Comparison of ENCODE assay signal across 1 cellular context in genomic region chr1:151713044-151713443, GRCh38.
TF ChIP-seq lines count a peak whose summit lies in the region.

No MANE protein-coding gene starts in this region.

TF ChIP-seq in H1, 55 proteins besides CTCF, POLR2A, EP300 and RAD21:
- TF ChIP-seq MAFK (IDR thresholded peaks at IDR 0.05; ENCODE audit: low read depth, low read length) = no peak
- TF ChIP-seq SAP30 (IDR thresholded peaks at IDR 0.05; ENCODE audit: insufficient read depth, insufficient replicate concordance, low read length) = no peak
- TF ChIP-seq GABPA (IDR thresholded peaks at IDR 0.05; ENCODE audit: borderline replicate concordance, insufficient read depth, low read length) = no peak
- no peak for TF ChIP-seq SRF (IDR thresholded peaks at IDR 0.05; ENCODE audit: low read depth, low read length)
- no peak for TF ChIP-seq TAF7 (optimal IDR thresholded peaks at IDR 0.05; ENCODE audit: borderline replicate concordance, low read depth, low read length)
- no peak for TF ChIP-seq RFX5 (IDR thresholded peaks at IDR 0.05; ENCODE audit: borderline replicate concordance, low read depth, low read length)
- no peak for TF ChIP-seq SIN3A (conservative IDR thresholded peaks at IDR 0.05 in 1 of 2, IDR thresholded peaks at IDR 0.05 in 1 of 2; ENCODE audit: low read depth in 1 of 2, low read length in 2 of 2)
